ENCODE assay signal across 17 cellular contexts in the genomic region with DNA sequence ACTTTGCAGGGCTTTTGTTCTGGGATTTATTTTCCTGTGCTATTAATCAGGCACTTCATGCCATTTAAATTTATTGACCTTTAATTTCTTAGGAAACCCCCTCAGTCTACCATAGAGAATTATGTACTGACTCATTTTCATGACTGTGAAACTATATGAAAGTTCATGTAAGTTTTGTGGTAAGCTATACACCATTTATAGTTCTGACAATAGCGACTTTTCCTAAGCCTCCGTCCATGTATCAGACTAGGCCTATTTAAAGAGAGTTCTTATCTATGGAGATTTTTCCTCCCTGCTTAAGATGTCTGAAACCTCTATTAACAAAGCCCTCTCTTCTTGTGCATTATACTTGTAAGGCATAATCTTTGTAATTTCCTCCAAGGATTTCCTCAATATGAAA.
A peak's percentile ranks its signal among the peaks of the same experiment; 100 is the strongest.
DNase-seq lines count a peak whose midpoint lies in the region; ATAC-seq, FAIRE-seq and TF ChIP-seq lines count a peak whose summit lies in the region.
"Had no signal": no experiment of that assay in that cellular context is flagged by ENCODE, and none has a peak within 500 bp of the region (broad histone marks: within the 10 kb centered on the region; RNA-seq: fewer than 3 reads in every experiment).

No MANE protein-coding gene starts in this region.

- H3K27ac ChIP-seq in astrocyte (ENCODE audit: low read depth, low read length) = no peak overlapping the region
- no peak overlapping the region for H3K27ac ChIP-seq in naive thymus-derived CD4-positive, alpha-beta T cell (ENCODE audit: low read depth, low read length)
- H3K27ac ChIP-seq: gastroesophageal sphincter, skin epidermis had no signal

- H3K9me3 Mint-ChIP-seq in astrocyte (ENCODE audit: unreplicated experiment) = no peaks in the 10 kb centered on the region
- H3K9me3 Mint-ChIP-seq in naive thymus-derived CD4-positive, alpha-beta T cell = peaks cover 0 to 6% (median 4%) of the 10 kb centered on the region in 11 donors
- H3K9me3 Mint-ChIP-seq: activated naive CD8-positive, alpha-beta T cell treated with anti-CD3 and anti-CD28 coated beads, Interleukin-2, amount 10 ng/mL, durations not matched to agents 7 days and 5 days had no signal

- CTCF ChIA-PET in naive thymus-derived CD4-positive, alpha-beta T cell (lab: Charles Lee) = no interaction called here

- no peaks in the 10 kb centered on the region for H3K36me3 ChIP-seq in astrocyte (ENCODE audit: insufficient read depth, low read length)
- no peaks in the 10 kb centered on the region for H3K36me3 ChIP-seq in naive thymus-derived CD4-positive, alpha-beta T cell (ENCODE audit: control insufficient read depth in 2 of 3, insufficient read depth in 3 of 3, low read length in 3 of 3)
- H3K36me3 ChIP-seq: gastroesophageal sphincter had no signal

- ATAC-seq in GM18519 (IDR thresholded peaks at IDR 0.05; ENCODE audit: low FRiP score, unreplicated experiment) (peak; percentile 51), GM19463 (IDR thresholded peaks at IDR 0.05; ENCODE audit: unreplicated experiment) (peak; percentile 41), HG03175 (IDR thresholded peaks at IDR 0.05; ENCODE audit: unreplicated experiment) (peak; percentile 32)
- ATAC-seq in naive thymus-derived CD4-positive, alpha-beta T cell = no peak
- ATAC-seq: gastroesophageal sphincter had no signal

- no peak for TF ChIP-seq CTCF in astrocyte (IDR thresholded peaks at IDR 0.05; ENCODE audit: insufficient read depth, low read depth, low read length)

- intact Hi-C loops in naive thymus-derived CD4-positive, alpha-beta T cell (cut with micrococcal nuclease) = no loop called here

- H3K9ac ChIP-seq in astrocyte (ENCODE audit: low read length) = no peak overlapping the region

- H3K27ac Mint-ChIP-seq in astrocyte (ENCODE audit: unreplicated experiment) = no peak overlapping the region
- no peak overlapping the region for H3K27ac Mint-ChIP-seq in naive thymus-derived CD4-positive, alpha-beta T cell
- H3K27ac Mint-ChIP-seq: activated naive CD8-positive, alpha-beta T cell treated with anti-CD3 and anti-CD28 coated beads, Interleukin-2, amount 10 ng/mL, durations not matched to agents 7 days and 5 days; CD4-positive, alpha-beta T cell; mesothelial cell of epicardium had no signal

- no peak overlapping the region for H3K4me3 Mint-ChIP-seq in astrocyte (ENCODE audit: unreplicated experiment)
- H3K4me3 Mint-ChIP-seq in naive thymus-derived CD4-positive, alpha-beta T cell = no peak overlapping the region
- H3K4me3 Mint-ChIP-seq: activated naive CD8-positive, alpha-beta T cell treated with anti-CD3 and anti-CD28 coated beads, Interleukin-2, amount 10 ng/mL, durations not matched to agents 7 days and 5 days; CD4-positive, alpha-beta T cell; mesothelial cell of epicardium had no signal

- peaks cover 1% of the 10 kb centered on the region for H3K4me1 Mint-ChIP-seq in astrocyte (ENCODE audit: low read depth, unreplicated experiment)
- peaks cover 0 to 4% (median 0%) of the 10 kb centered on the region in 7 donors for H3K4me1 Mint-ChIP-seq in naive thymus-derived CD4-positive, alpha-beta T cell
- H3K4me1 Mint-ChIP-seq: activated naive CD8-positive, alpha-beta T cell treated with anti-CD3 and anti-CD28 coated beads, Interleukin-2, amount 10 ng/mL, durations not matched to agents 7 days and 5 days had no signal

- H3K79me2 ChIP-seq in astrocyte (ENCODE audit: insufficient read depth, low read length) = no peaks in the 10 kb centered on the region

- H3K4me2 ChIP-seq in astrocyte (ENCODE audit: low read length) = no peak overlapping the region

- no peaks in the 10 kb centered on the region for H3K4me1 ChIP-seq in astrocyte (ENCODE audit: insufficient read depth, low read length)
- H3K4me1 ChIP-seq in naive thymus-derived CD4-positive, alpha-beta T cell (ENCODE audit: control insufficient read depth in 2 of 2, insufficient read depth in 2 of 2, low read length in 2 of 2) = no peaks in the 10 kb centered on the region
- H3K4me1 ChIP-seq: gastroesophageal sphincter had no signal

- H3K36me3 Mint-ChIP-seq in astrocyte (ENCODE audit: low read depth, unreplicated experiment) = no peaks in the 10 kb centered on the region
- H3K36me3 Mint-ChIP-seq in naive thymus-derived CD4-positive, alpha-beta T cell = peaks cover 2 to 5% (median 3%) of the 10 kb centered on the region in 5 donors
- H3K36me3 Mint-ChIP-seq: mesothelial cell of epicardium had no signal

- FAIRE-seq in astrocyte (lab: Jason Lieb, UNC) = peak; percentile 80
- FAIRE-seq: endometrium had no signal

- no peak overlapping the region for H3K4me3 ChIP-seq in astrocyte (ENCODE audit: insufficient read depth, low read depth, low read length)
- no peak overlapping the region for H3K4me3 ChIP-seq in naive thymus-derived CD4-positive, alpha-beta T cell (ENCODE audit: low read length)
- H3K4me3 ChIP-seq: gastroesophageal sphincter, skin epidermis had no signal

- H3K27me3 ChIP-seq in astrocyte (ENCODE audit: insufficient read depth, low read length) = no peaks in the 10 kb centered on the region
- no peaks in the 10 kb centered on the region for H3K27me3 ChIP-seq in naive thymus-derived CD4-positive, alpha-beta T cell (ENCODE audit: control insufficient read depth in 2 of 2, insufficient read depth in 2 of 2, low read length in 2 of 2)
- H3K27me3 ChIP-seq: gastroesophageal sphincter had no signal

- no peaks in the 10 kb centered on the region for H4K20me1 ChIP-seq in astrocyte (ENCODE audit: insufficient read depth, low read length)

- no peaks in the 10 kb centered on the region for H3K9me3 ChIP-seq in astrocyte (ENCODE audit: insufficient read depth, low read depth, low read length)
- no peaks in the 10 kb centered on the region for H3K9me3 ChIP-seq in naive thymus-derived CD4-positive, alpha-beta T cell (ENCODE audit: control insufficient read depth in 2 of 3, low read length in 3 of 3)
- H3K9me3 ChIP-seq: gastroesophageal sphincter had no signal

- DNase-seq in astrocyte (ENCODE audit: low read depth) = no peak
- DNase-seq in pons (ENCODE audit: low spot score) = no peak
- DNase-seq in activated gamma-delta T cell (lab: John Stamatoyannopoulos, UW) = no peak
- no peak for DNase-seq in naive thymus-derived CD4-positive, alpha-beta T cell
- DNase-seq: activated naive CD8-positive, alpha-beta T cell treated with anti-CD3 and anti-CD28 coated beads, Interleukin-2, amount 10 ng/mL, durations not matched to agents 7 days and 5 days; CD4-positive, alpha-beta T cell; central memory CD4-positive, alpha-beta T cell; NCI-H1417; NCI-H510A; occipital lobe had no signal

- no peaks in the 10 kb centered on the region for H3K27me3 Mint-ChIP-seq in astrocyte (ENCODE audit: low read depth, unreplicated experiment)
- no peaks in the 10 kb centered on the region for H3K27me3 Mint-ChIP-seq in naive thymus-derived CD4-positive, alpha-beta T cell
- H3K27me3 Mint-ChIP-seq: activated naive CD8-positive, alpha-beta T cell treated with anti-CD3 and anti-CD28 coated beads, Interleukin-2, amount 10 ng/mL, durations not matched to agents 7 days and 5 days; CD4-positive, alpha-beta T cell had no signal

- POLR2A ChIA-PET in naive thymus-derived CD4-positive, alpha-beta T cell (lab: Charles Lee) = no interaction called here

- no peak overlapping the region for H2AFZ ChIP-seq in astrocyte (ENCODE audit: low read depth, low read length)
